Comparison of ENCODE assay signal across 12 cellular contexts in genomic region chr2:54586062-54586982, GRCh38.
DNase-seq lines count a peak whose midpoint lies in the region; ATAC-seq and TF ChIP-seq lines count a peak whose summit lies in the region.
"Had no signal": no experiment of that assay in that cellular context is flagged by ENCODE, and none has a peak within 500 bp of the region (broad histone marks: within the 10 kb centered on the region; RNA-seq: fewer than 3 reads in every experiment).

No MANE protein-coding gene starts in this region.

- H3K4ac ChIP-seq in trophoblast cell (ENCODE audit: low read depth, low read length), result no peak overlapping the region

- no peak overlapping the region for H3K23ac ChIP-seq in trophoblast cell (ENCODE audit: low read length)

- no peak overlapping the region for H4K8ac ChIP-seq in trophoblast cell (ENCODE audit: low read depth, low read length)

- H3K36me3 ChIP-seq in upper lobe of left lung (no peaks in the 10 kb centered on the region), trophoblast cell (ENCODE audit: control insufficient read depth in 1 of 2, insufficient read depth in 2 of 2, low read length in 2 of 2) (peaks cover 0 to 2% of the 10 kb centered on the region in 2 experiments)
- H3K36me3 ChIP-seq: neural progenitor cell had no signal

- no peak overlapping the region for H4K91ac ChIP-seq in trophoblast cell (ENCODE audit: low read depth, low read length)

- no peak for TF ChIP-seq POLR2A in upper lobe of left lung (IDR thresholded peaks at IDR 0.05)

- H2BK5ac ChIP-seq in trophoblast cell (ENCODE audit: low read depth, low read length, poor library complexity), result no peak overlapping the region

- H3K27ac Mint-ChIP-seq in activated naive CD4-positive, alpha-beta T cell treated with anti-CD3 and anti-CD28 coated beads, Interleukin-2, amount 50 U/mL, for 24 hours, result peak overlapping the region; percentile 96
- H3K27ac Mint-ChIP-seq in activated naive CD4-positive, alpha-beta T cell treated with anti-CD3 and anti-CD28 coated beads, Interleukin-2, amount 50 U/mL, for 72 hours, result peak overlapping the region; percentile 84 to 89
- H3K27ac Mint-ChIP-seq: neural progenitor cell had no signal

- no peak for TF ChIP-seq CTCF in upper lobe of left lung (IDR thresholded peaks at IDR 0.05)

- no peak overlapping the region for H2BK120ac ChIP-seq in trophoblast cell (ENCODE audit: insufficient read depth, low read length, poor library complexity)

- H3K27me3 ChIP-seq in upper lobe of left lung (no peaks in the 10 kb centered on the region), trophoblast cell (ENCODE audit: insufficient read depth, low read length) (no peaks in the 10 kb centered on the region)
- H3K27me3 ChIP-seq: neural progenitor cell had no signal

- H3K4me2 ChIP-seq in trophoblast cell (ENCODE audit: low read length), result no peak overlapping the region
- H3K4me2 ChIP-seq: neural progenitor cell had no signal

- DNase-seq in activated naive CD4-positive, alpha-beta T cell treated with anti-CD3 and anti-CD28 coated beads, Interleukin-2, amount 50 U/mL, for 16 hours, result no peak
- no peak for DNase-seq in activated naive CD4-positive, alpha-beta T cell treated with anti-CD3 and anti-CD28 coated beads, Interleukin-2, amount 50 U/mL, for 72 hours (ENCODE audit: low spot score in 2 of 2)
- peak; percentile 4 for DNase-seq in islet precursor cell
- DNase-seq in upper lobe of left lung, result no peak
- DNase-seq in HEK293T (ENCODE audit: extremely low spot score), result no peak
- no peak for DNase-seq in trophoblast cell
- DNase-seq: activated CD4-positive, alpha-beta T cell treated with anti-CD3 and anti-CD28 coated beads, Interleukin-2, amount 50 U/mL, for 4 hours; NCI-H524 treated with DMSO at 0.1 percent for 48 hours; stimulated activated CD4-positive, alpha-beta T cell treated with anti-CD3 and anti-CD28 coated beads, Interleukin-1b, Interleukin-23, amount 100 ng/mL, for 48 hours had no signal

- H3K9me3 ChIP-seq in upper lobe of left lung (no peaks in the 10 kb centered on the region), trophoblast cell (ENCODE audit: insufficient read depth, low read depth, low read length) (no peaks in the 10 kb centered on the region)

- no peak overlapping the region for H2AK5ac ChIP-seq in trophoblast cell (ENCODE audit: low read length)

- no peaks in the 10 kb centered on the region for H3K27me3 Mint-ChIP-seq in activated naive CD4-positive, alpha-beta T cell treated with anti-CD3 and anti-CD28 coated beads, Interleukin-2, amount 50 U/mL, for 24 hours

- ATAC-seq in activated naive CD4-positive, alpha-beta T cell treated with anti-CD3 and anti-CD28 coated beads, Interleukin-2, amount 50 U/mL, for 72 hours, result peak in 1 of 2 donors; percentile 46
- ATAC-seq in upper lobe of left lung (ENCODE audit: low FRiP score in 2 of 2) (peak in 1 of 2 donors; percentile 33), GM19463 (IDR thresholded peaks at IDR 0.05; ENCODE audit: unreplicated experiment) (no peak)

- H4K12ac ChIP-seq in trophoblast cell (ENCODE audit: low read depth, low read length), result no peak overlapping the region

- H3K36me3 Mint-ChIP-seq in activated naive CD4-positive, alpha-beta T cell treated with anti-CD3 and anti-CD28 coated beads, Interleukin-2, amount 50 U/mL, for 24 hours, result no peaks in the 10 kb centered on the region
- H3K36me3 Mint-ChIP-seq in activated naive CD4-positive, alpha-beta T cell treated with anti-CD3 and anti-CD28 coated beads, Interleukin-2, amount 50 U/mL, for 72 hours, result no peaks in the 10 kb centered on the region

- CTCF ChIA-PET in HEK293T (lab: Yijun Ruan, JAX), result interaction anchor here (0.5 kb wide), 1 partner anchor 39 kb away, joined by 5 read pairs; no protein-coding TSS in a partner anchor

- no peaks in the 10 kb centered on the region for H3K9me3 Mint-ChIP-seq in activated naive CD4-positive, alpha-beta T cell treated with anti-CD3 and anti-CD28 coated beads, Interleukin-2, amount 50 U/mL, for 24 hours
- no peaks in the 10 kb centered on the region for H3K9me3 Mint-ChIP-seq in activated naive CD4-positive, alpha-beta T cell treated with anti-CD3 and anti-CD28 coated beads, Interleukin-2, amount 50 U/mL, for 72 hours
- H3K9me3 Mint-ChIP-seq: neural progenitor cell had no signal

- no peak overlapping the region for H2BK12ac ChIP-seq in trophoblast cell (ENCODE audit: low read length)

- H3K4me3 ChIP-seq in upper lobe of left lung, result no peak overlapping the region
- H3K4me3 ChIP-seq in trophoblast cell (ENCODE audit: low read depth, low read length), result no peak overlapping the region
- H3K4me3 ChIP-seq: neural progenitor cell had no signal

- H3K9ac ChIP-seq in trophoblast cell (ENCODE audit: low read length), result no peak overlapping the region
- H3K9ac ChIP-seq: neural progenitor cell had no signal

- H3K27ac ChIP-seq in upper lobe of left lung (peak overlapping the region in 3 of 4 donors; percentile 43 to 62 (median 55)), trophoblast cell (ENCODE audit: low read depth, low read length) (no peak overlapping the region)
- H3K27ac ChIP-seq: neural progenitor cell had no signal

- no peak for TF ChIP-seq EP300 in upper lobe of left lung (IDR thresholded peaks at IDR 0.05)

- H3K4me1 ChIP-seq in upper lobe of left lung (peaks cover 78 to 88% (median 84%) of the 10 kb centered on the region in 4 donors), trophoblast cell (ENCODE audit: control insufficient read depth in 1 of 2, insufficient read depth in 2 of 2, low read length in 2 of 2) (peaks cover 0 to 2% of the 10 kb centered on the region in 2 experiments)

- H3K14ac ChIP-seq in trophoblast cell (ENCODE audit: low read length), result no peak overlapping the region

- H3K4me1 Mint-ChIP-seq in activated naive CD4-positive, alpha-beta T cell treated with anti-CD3 and anti-CD28 coated beads, Interleukin-2, amount 50 U/mL, for 24 hours, result peaks cover 97% of the 10 kb centered on the region

- H3K4me3 Mint-ChIP-seq in activated naive CD4-positive, alpha-beta T cell treated with anti-CD3 and anti-CD28 coated beads, Interleukin-2, amount 50 U/mL, for 24 hours, result peak overlapping the region; percentile 83
- H3K4me3 Mint-ChIP-seq: neural progenitor cell had no signal

- WGBS in upper lobe of left lung, 2 donors, result 63 to 70% methylated on average over 11 of the region's 11 CpGs
- WGBS in trophoblast cell (ENCODE audit: extremely low coverage, insufficient coverage, insufficient read length), result no CpG with 5 or more reads among the region's 11 CpGs

- no peak overlapping the region for H3K18ac ChIP-seq in trophoblast cell (ENCODE audit: low read length)

- POLR2A ChIA-PET in HEK293T (lab: Yijun Ruan, JAX), result no interaction called here

- no peaks in the 10 kb centered on the region for H3K79me2 ChIP-seq in trophoblast cell (ENCODE audit: control insufficient read depth, insufficient read depth, low read length, poor library complexity)

- no peaks in the 10 kb centered on the region for H3K79me1 ChIP-seq in trophoblast cell (ENCODE audit: low read length)

- H2AFZ ChIP-seq in trophoblast cell (ENCODE audit: insufficient read depth, low read length, poor library complexity), result no peak overlapping the region
- H2AFZ ChIP-seq: neural progenitor cell had no signal

TF ChIP-seq in HEK293T, 16 proteins besides CTCF, POLR2A, EP300 and RAD21:
- TF ChIP-seq BHLHE40 (IDR thresholded peaks at IDR 0.05; ENCODE audit: borderline replicate concordance), result no peak
- TF ChIP-seq PKNOX1 (IDR thresholded peaks at IDR 0.05), result no peak
- no peak for TF ChIP-seq LEF1 (IDR thresholded peaks at IDR 0.05; ENCODE audit: borderline replicate concordance)
